Comparison of ENCODE assay signal across 11 cellular contexts in genomic region chr13:112752711-112753541, GRCh38.
A peak's percentile ranks its signal among the peaks of the same experiment; 100 is the strongest.
DNase-seq lines count a peak whose midpoint lies in the region; ATAC-seq, FAIRE-seq and TF ChIP-seq lines count a peak whose summit lies in the region.
"Had no signal": no experiment of that assay in that cellular context is flagged by ENCODE, and none has a peak within 500 bp of the region (broad histone marks: within the 10 kb centered on the region; RNA-seq: fewer than 3 reads in every experiment).

No MANE protein-coding gene starts in this region.

- WGBS in aorta, 2 donors, result 93 to 94% methylated on average over 24 of the region's 24 CpGs

- H3K36me3 Mint-ChIP-seq in activated naive CD8-positive, alpha-beta T cell treated with anti-CD3 and anti-CD28 coated beads for 36 hours, result no peaks in the 10 kb centered on the region
- peaks cover 12% of the 10 kb centered on the region for H3K36me3 Mint-ChIP-seq in mesothelial cell of epicardium

- peak; percentile 14 for DNase-seq in stimulated activated CD4-positive, alpha-beta T cell treated with anti-CD3 and anti-CD28 coated beads, Interleukin-1b, Interleukin-23, amount 100 ng/mL, for 48 hours
- DNase-seq in stimulated activated CD4-positive, alpha-beta T cell treated with anti-CD3 and anti-CD28 coated beads, Interleukin-4, amount 100 ng/mL, for 1 hour, result no peak
- peak; percentile 30 for DNase-seq in activated naive CD8-positive, alpha-beta T cell treated with anti-CD3 and anti-CD28 coated beads for 36 hours
- no peak for DNase-seq in mesothelial cell of epicardium (ENCODE audit: low spot score in 2 of 2, unreplicated experiment in 2 of 2)
- no peak for DNase-seq in aorta
- DNase-seq in D721Med (ENCODE audit: insufficient read length, low spot score), result no peak
- no peak for DNase-seq in AML-193 (lab: John Stamatoyannopoulos, UW)
- DNase-seq in NCI-H2227 (lab: John Stamatoyannopoulos, UW; ENCODE audit: unreplicated experiment), result no peak
- DNase-seq: HFFc6, SK-N-SH had no signal

- no peaks in the 10 kb centered on the region for H3K36me3 ChIP-seq in aorta (ENCODE audit: control insufficient read depth in 1 of 2, insufficient read depth in 2 of 2, low read length in 1 of 2)

- peaks cover 14% of the 10 kb centered on the region for H3K4me1 Mint-ChIP-seq in activated naive CD8-positive, alpha-beta T cell treated with anti-CD3 and anti-CD28 coated beads for 36 hours
- peaks cover 27% of the 10 kb centered on the region for H3K4me1 Mint-ChIP-seq in mesothelial cell of epicardium

- no peak overlapping the region for H3K4me3 ChIP-seq in aorta (ENCODE audit: low read length in 2 of 2)

- no peaks in the 10 kb centered on the region for H3K27me3 ChIP-seq in aorta (ENCODE audit: control insufficient read depth in 1 of 2, insufficient read depth in 2 of 2, low read length in 1 of 2)

- no peaks in the 10 kb centered on the region for H3K27me3 Mint-ChIP-seq in activated naive CD8-positive, alpha-beta T cell treated with anti-CD3 and anti-CD28 coated beads for 36 hours
- no peaks in the 10 kb centered on the region for H3K27me3 Mint-ChIP-seq in mesothelial cell of epicardium (ENCODE audit: low read depth)
- H3K27me3 Mint-ChIP-seq: dendritic cell treated with granulocyte-macrophage colony-stimulating factor and Interleukin-4, amounts not matched to agents 40 ng/mL and 50 ng/mL, for 4 days had no signal

- H3K9me3 Mint-ChIP-seq in activated naive CD8-positive, alpha-beta T cell treated with anti-CD3 and anti-CD28 coated beads for 36 hours, result no peaks in the 10 kb centered on the region
- no peaks in the 10 kb centered on the region for H3K9me3 Mint-ChIP-seq in mesothelial cell of epicardium
- H3K9me3 Mint-ChIP-seq: dendritic cell treated with granulocyte-macrophage colony-stimulating factor and Interleukin-4, amounts not matched to agents 40 ng/mL and 50 ng/mL, for 4 days; HFFc6 had no signal

- FAIRE-seq in D721Med (lab: Jason Lieb, UNC), result no peak

- no peak overlapping the region for H3K27ac ChIP-seq in aorta (ENCODE audit: low read depth in 1 of 2, low read length in 2 of 2)

- peak overlapping the region; percentile 52 for H3K4me3 Mint-ChIP-seq in activated naive CD8-positive, alpha-beta T cell treated with anti-CD3 and anti-CD28 coated beads for 36 hours
- H3K4me3 Mint-ChIP-seq in mesothelial cell of epicardium, result no peak overlapping the region
- H3K4me3 Mint-ChIP-seq: dendritic cell treated with granulocyte-macrophage colony-stimulating factor and Interleukin-4, amounts not matched to agents 40 ng/mL and 50 ng/mL, for 4 days; HFFc6 had no signal

- TF ChIP-seq CTCF in mesothelial cell of epicardium (IDR thresholded peaks at IDR 0.05; ENCODE audit: unreplicated experiment) (no peak), D721Med (IDR thresholded peaks at IDR 0.05; ENCODE audit: insufficient read depth, missing control alignments) (no peak)

- intact Hi-C loops in aorta (cut with DNase I), result no loop called here

- ATAC-seq in aorta (ENCODE audit: low FRiP score), result peak; percentile 19

- peak overlapping the region; percentile 60 for H3K27ac Mint-ChIP-seq in activated naive CD8-positive, alpha-beta T cell treated with anti-CD3 and anti-CD28 coated beads for 36 hours
- H3K27ac Mint-ChIP-seq in mesothelial cell of epicardium, result peak overlapping the region; percentile 73
- H3K27ac Mint-ChIP-seq: dendritic cell treated with granulocyte-macrophage colony-stimulating factor and Interleukin-4, amounts not matched to agents 40 ng/mL and 50 ng/mL, for 4 days; HFFc6 had no signal

- no peaks in the 10 kb centered on the region for H3K4me1 ChIP-seq in aorta (ENCODE audit: control insufficient read depth in 1 of 2, insufficient read depth in 2 of 2, low read length in 2 of 2)

- no peaks in the 10 kb centered on the region for H3K9me3 ChIP-seq in aorta (ENCODE audit: control insufficient read depth, low read length)
- H3K9me3 ChIP-seq: SK-N-SH had no signal

Comparison
In these comparisons a context has a peak if more than half of its experiments do, and no peak if none do; other contexts are left out.
1. DNase-seq: peak in stimulated activated CD4-positive, alpha-beta T cell treated with anti-CD3 and anti-CD28 coated beads, Interleukin-1b, Interleukin-23, amount 100 ng/mL, for 48 hours (single experiment) and activated naive CD8-positive, alpha-beta T cell treated with anti-CD3 and anti-CD28 coated beads for 36 hours (single experiment); none in stimulated activated CD4-positive, alpha-beta T cell treated with anti-CD3 and anti-CD28 coated beads, Interleukin-4, amount 100 ng/mL, for 1 hour (single experiment), mesothelial cell of epicardium (0 of 2), aorta (0 of 2), D721Med (single experiment), AML-193 (0 of 2) and NCI-H2227 (single experiment).